8 cellular contexts compared by ENCODE assay signal in the genomic region with DNA sequence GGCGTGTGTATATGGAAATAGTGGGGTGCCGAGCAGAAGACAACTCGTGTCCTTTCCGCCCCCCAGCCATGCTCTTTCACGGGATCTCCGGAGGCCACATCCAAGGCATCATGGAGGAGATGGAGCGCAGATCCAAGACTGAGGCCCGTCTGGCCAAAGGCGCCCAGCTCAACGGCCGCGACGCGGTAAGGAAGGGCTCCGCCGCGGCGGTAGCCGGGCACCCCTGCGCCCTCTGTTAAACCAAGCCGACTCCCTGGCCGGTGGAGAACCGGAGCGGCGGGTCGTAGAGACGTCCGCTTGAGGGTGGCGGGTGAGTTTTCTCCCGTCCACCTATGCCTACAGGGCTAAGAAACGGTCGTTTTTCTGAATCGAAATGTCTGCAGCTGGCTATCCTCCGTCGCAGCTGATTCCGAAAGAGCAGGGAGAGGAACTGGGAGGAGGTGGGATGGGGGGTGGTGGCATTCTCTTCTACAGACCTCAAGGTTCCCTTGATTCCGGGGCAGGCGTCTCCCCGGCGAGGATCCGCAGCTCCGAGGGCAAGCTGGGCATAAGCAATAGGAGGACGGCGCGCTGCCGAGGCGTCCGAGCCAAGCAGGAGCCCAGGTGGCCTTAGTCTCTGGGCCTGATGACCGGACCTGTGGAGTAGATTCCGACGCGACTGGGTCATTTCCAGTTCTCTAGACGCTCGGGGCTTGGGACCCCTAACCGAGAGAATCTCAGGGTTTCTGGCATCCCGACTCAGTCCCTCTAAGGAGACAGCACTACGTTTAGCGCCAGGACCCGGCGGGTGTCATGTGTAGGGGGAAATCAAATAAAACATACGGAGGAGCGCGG. TPM values are rescaled to one million over a fixed set of nuclear protein-coding genes. Genes with fewer than 3 reads are reported as not detected.
DNase-seq lines count a peak whose midpoint lies in the region; ATAC-seq and TF ChIP-seq lines count a peak whose summit lies in the region.

No MANE protein-coding gene starts in this region.

- DNase-seq in NCI-H748 (lab: John Stamatoyannopoulos, UW; ENCODE audit: unreplicated experiment) (peak; percentile 53), NCI-H748 treated with DMSO at 0.1 percent for 48 hours (lab: John Stamatoyannopoulos, UW) (no peak), glutamatergic neuron (peak; percentile 44), gastrocnemius medialis (no peak), SHP77 treated with DMSO at 0.1 percent for 48 hours (lab: John Stamatoyannopoulos, UW) (no peak), DMS114 treated with DMSO at 0.1 percent for 48 hours (lab: John Stamatoyannopoulos, UW; ENCODE audit: unreplicated experiment) (no peak)

- TF ChIP-seq CTCF in VCaP (conservative IDR thresholded peaks at IDR 0.05) (no peak), glutamatergic neuron (IDR thresholded peaks at IDR 0.05; ENCODE audit: partially characterized antibody, unreplicated experiment) (no peak), gastrocnemius medialis (IDR thresholded peaks at IDR 0.05 in 4 of 5, conservative IDR thresholded peaks at IDR 0.05 in 1 of 5) (no peak)

- H3K4me3 Mint-ChIP-seq in glutamatergic neuron (ENCODE audit: unreplicated experiment): peak overlapping the region; percentile 92

- peak overlapping the region; percentile 68 for H3K27ac Mint-ChIP-seq in glutamatergic neuron (ENCODE audit: unreplicated experiment)

- TF ChIP-seq POLR2A in gastrocnemius medialis (IDR thresholded peaks at IDR 0.05): no peak

- ATAC-seq in gastrocnemius medialis (no peak), HG03045 (IDR thresholded peaks at IDR 0.05; ENCODE audit: unreplicated experiment) (no peak)

- peaks cover 39% of the 10 kb centered on the region for H3K4me1 Mint-ChIP-seq in glutamatergic neuron (ENCODE audit: low read depth, unreplicated experiment)

- H3K27ac ChIP-seq in VCaP (peak overlapping the region; percentile 62), gastrocnemius medialis (no peak overlapping the region)

- H3K4me1 ChIP-seq in gastrocnemius medialis: peaks cover 30 to 42% of the 10 kb centered on the region in 2 donors

- H3K36me3 Mint-ChIP-seq in glutamatergic neuron (ENCODE audit: unreplicated experiment): peaks cover 4% of the 10 kb centered on the region

- intact Hi-C loops in gastrocnemius medialis (cut with DNase I; ENCODE audit: low total_unique reads): loop anchor here (2.0 kb wide), 1 partner anchor 297 kb away; no protein-coding TSS in a partner anchor

- H3K9me3 Mint-ChIP-seq in glutamatergic neuron (ENCODE audit: unreplicated experiment): peaks cover 20% of the 10 kb centered on the region

- peak overlapping the region; percentile 33 to 59 (median 47) for H3K4me3 ChIP-seq in gastrocnemius medialis

- peaks cover 96 to 100% (median 98%) of the 10 kb centered on the region in 3 donors for H3K27me3 ChIP-seq in gastrocnemius medialis

- no peaks in the 10 kb centered on the region for H3K9me3 ChIP-seq in gastrocnemius medialis

- in situ Hi-C loops in gastrocnemius medialis (cut with MboI; ENCODE audit: low sequenced_read_pairs in 4 of 4): loop anchor here in 2 of 4 donors (25.0 kb wide), 2 partner anchors 244 to 731 kb away; a partner anchor contains a TSS

- no peaks in the 10 kb centered on the region for H3K36me3 ChIP-seq in gastrocnemius medialis

- H3K27me3 Mint-ChIP-seq in glutamatergic neuron (ENCODE audit: unreplicated experiment): peaks cover 51% of the 10 kb centered on the region

RNA-seq across cellular contexts. Expression of a gene that starts 0.9 kb away (rescaled TPM):
- total RNA-seq in glutamatergic neuron (ENCODE audit: unreplicated experiment): 37.2 TPM
- under 1 TPM in 1 of 4 donors, not detected in 3; 0.09 TPM for total RNA-seq in gastrocnemius medialis

RNA-seq across cellular contexts. Expression of a gene that starts 15.6 kb away (rescaled TPM):
- total RNA-seq in glutamatergic neuron (ENCODE audit: unreplicated experiment): 5.9 TPM
- 1 to 10 TPM in 3 of 4 donors, not detected in 1; 2.1 to 4.8 (median 3.8) TPM for total RNA-seq in gastrocnemius medialis

Comparison
In these comparisons a context has a peak if more than half of its experiments do, and no peak if none do; other contexts are left out.
1. DNase-seq: peak in NCI-H748 (single experiment) and glutamatergic neuron (single experiment); none in NCI-H748 treated with DMSO at 0.1 percent for 48 hours (single experiment), gastrocnemius medialis (0 of 2), SHP77 treated with DMSO at 0.1 percent for 48 hours (single experiment) and DMS114 treated with DMSO at 0.1 percent for 48 hours (single experiment).
2. RNA of a gene that starts 0.9 kb away (total RNA-seq): 37.2 TPM in glutamatergic neuron (single experiment); 0.09 TPM in gastrocnemius medialis; every median in the first group is over 10 times any median in the second.